ENCODE assay signal across 1 cellular context in genomic region chr2:226771067-226771466, GRCh38.
TF ChIP-seq lines count a peak whose summit lies in the region.

No MANE protein-coding gene starts in this region.

TF ChIP-seq in IMR-90, 13 proteins besides CTCF, POLR2A, EP300 and RAD21:
- no peak for TF ChIP-seq CEBPB (IDR thresholded peaks at IDR 0.05; ENCODE audit: low read depth, low read length)
- no peak for TF ChIP-seq ELK1 (IDR thresholded peaks at IDR 0.05; ENCODE audit: borderline replicate concordance, low read depth, low read length)
- no peak for TF ChIP-seq MXI1 (IDR thresholded peaks at IDR 0.05; ENCODE audit: borderline replicate concordance, low read depth, low read length)
- TF ChIP-seq BHLHE40 (IDR thresholded peaks at IDR 0.05; ENCODE audit: low read depth, low read length): no peak
- TF ChIP-seq USF2 (IDR thresholded peaks at IDR 0.05; ENCODE audit: low read depth, low read length): no peak
- TF ChIP-seq RFX5 (IDR thresholded peaks at IDR 0.05; ENCODE audit: low read depth, low read length): no peak
- TF ChIP-seq MAFK (IDR thresholded peaks at IDR 0.05; ENCODE audit: low read depth, low read length): no peak
- TF ChIP-seq SMC3 (IDR thresholded peaks at IDR 0.05; ENCODE audit: low read depth, low read length): no peak
- no peak for TF ChIP-seq FOS (IDR thresholded peaks at IDR 0.05; ENCODE audit: low read depth, low read length)
- no peak for TF ChIP-seq NFE2L2 (IDR thresholded peaks at IDR 0.05; ENCODE audit: low read depth, low read length)
- no peak for TF ChIP-seq MAZ (IDR thresholded peaks at IDR 0.05; ENCODE audit: borderline replicate concordance, low read depth, low read length)
- no peak for TF ChIP-seq CHD1 (IDR thresholded peaks at IDR 0.05; ENCODE audit: low read depth, low read length)
- TF ChIP-seq RCOR1 (IDR thresholded peaks at IDR 0.05; ENCODE audit: insufficient replicate concordance, low read length): no peak
